ENCODE assay signal across 27 cellular contexts in the genomic region with DNA sequence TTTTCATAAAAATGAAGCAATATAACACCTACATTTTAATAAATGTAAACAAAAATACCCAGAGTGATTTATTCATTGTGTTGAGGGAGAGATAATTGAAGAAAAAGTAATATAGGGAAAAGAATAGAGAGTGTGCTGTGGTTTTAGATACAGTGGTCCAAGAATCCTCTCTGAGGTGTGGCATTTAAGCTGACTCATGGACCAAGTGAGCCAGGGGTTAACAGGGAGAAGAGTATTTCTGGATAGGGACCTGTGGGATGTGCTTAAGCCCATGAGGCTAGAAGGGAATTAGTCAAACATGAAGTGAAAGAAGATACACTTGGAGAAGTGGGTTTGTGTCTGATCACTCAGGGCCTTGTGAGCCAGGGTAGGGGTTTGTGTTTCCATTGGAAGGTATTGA.
"Had no signal": no experiment of that assay in that cellular context is flagged by ENCODE, and none has a peak within 500 bp of the region (broad histone marks: within the 10 kb centered on the region; RNA-seq: fewer than 3 reads in every experiment).

No MANE protein-coding gene starts in this region.

- H3K9me3 Mint-ChIP-seq: memory B cell; stimulated activated memory B cell treated with anti-CD40 and anti-IgM and Interleukin-4, amounts not matched to agents 10 μg/mL and 1 μg/mL and 100 μg/mL, for 72 hours had no signal

- H3K27me3 ChIP-seq: esophagus squamous epithelium, sigmoid colon, tibial nerve, upper lobe of left lung, uterus had no signal

- ATAC-seq: left lobe of liver; mucosa of descending colon; natural killer cell treated with Interleukin-12 subunit alpha and Interleukin-12 subunit beta and Interleukin-15 and Interleukin-18, amount 100 ng/mL, for 72 hours; psoas muscle; right cardiac atrium; stimulated activated memory B cell treated with anti-CD40 and anti-IgM and Interleukin-4, amounts not matched to agents 10 μg/mL and 1 μg/mL and 100 μg/mL, for 72 hours; stimulated activated naive CD8-positive, alpha-beta T cell treated with anti-CD3 and anti-CD28 coated beads, Interleukin-15, Interleukin-2, amounts not matched to agents 100 U/mL and 50 U/mL, for 24 hours had no signal

- H3K4me3 Mint-ChIP-seq: memory B cell; mesothelial cell of epicardium; naive B cell; natural killer cell treated with Interleukin-12 subunit alpha and Interleukin-12 subunit beta and Interleukin-15 and Interleukin-18, amount 100 ng/mL, for 72 hours; stimulated activated memory B cell treated with anti-CD40 and anti-IgM and Interleukin-4, amounts not matched to agents 10 μg/mL and 1 μg/mL and 100 μg/mL, for 72 hours had no signal

- H3K27ac ChIP-seq: coronary artery, esophagus squamous epithelium, psoas muscle, sigmoid colon, thoracic aorta, tibial nerve, upper lobe of left lung, uterus had no signal

- H3K9me3 ChIP-seq: esophagus squamous epithelium, mucosa of descending colon, psoas muscle, sigmoid colon, thoracic aorta, tibial nerve, upper lobe of left lung, uterus had no signal

- H3K36me3 ChIP-seq: esophagus squamous epithelium, sigmoid colon, thoracic aorta, tibial nerve, upper lobe of left lung, uterus had no signal

- DNase-seq: dermis blood vessel endothelial cell; effector memory CD4-positive, alpha-beta T cell; erythroblast; esophagus squamous epithelium; foreskin melanocyte; kidney; mucosa of descending colon; naive B cell; nucleus accumbens; posterior cingulate gyrus; psoas muscle; right cardiac atrium; sigmoid colon; stimulated activated CD4-positive, alpha-beta T cell treated with anti-CD3 and anti-CD28 coated beads, Interleukin-2, amount 100 ng/mL, for 24 hours; stimulated activated CD4-positive, alpha-beta T cell treated with anti-CD3 and anti-CD28 coated beads, Interleukin-4, amount 100 ng/mL, for 24 hours; stimulated activated naive CD8-positive, alpha-beta T cell treated with anti-CD3 and anti-CD28 coated beads, Interleukin-15, Interleukin-2, amounts not matched to agents 100 U/mL and 50 U/mL, for 24 hours; upper lobe of left lung; uterus had no signal

- H3K36me3 Mint-ChIP-seq: memory B cell; mesothelial cell of epicardium; naive B cell; natural killer cell treated with Interleukin-12 subunit alpha and Interleukin-12 subunit beta and Interleukin-15 and Interleukin-18, amount 100 ng/mL, for 72 hours; stimulated activated memory B cell treated with anti-CD40 and anti-IgM and Interleukin-4, amounts not matched to agents 10 μg/mL and 1 μg/mL and 100 μg/mL, for 72 hours had no signal

- H3K27me3 Mint-ChIP-seq: memory B cell; naive B cell; natural killer cell treated with Interleukin-12 subunit alpha and Interleukin-12 subunit beta and Interleukin-15 and Interleukin-18, amount 100 ng/mL, for 72 hours; stimulated activated memory B cell treated with anti-CD40 and anti-IgM and Interleukin-4, amounts not matched to agents 10 μg/mL and 1 μg/mL and 100 μg/mL, for 72 hours had no signal

- H3K4me3 ChIP-seq: coronary artery, esophagus squamous epithelium, lung, mucosa of descending colon, psoas muscle, sigmoid colon, thoracic aorta, tibial nerve, upper lobe of left lung, uterus had no signal

- H3K4me1 Mint-ChIP-seq: memory B cell; naive B cell; stimulated activated memory B cell treated with anti-CD40 and anti-IgM and Interleukin-4, amounts not matched to agents 10 μg/mL and 1 μg/mL and 100 μg/mL, for 72 hours had no signal

- H3K27ac Mint-ChIP-seq: memory B cell; mesothelial cell of epicardium; naive B cell; natural killer cell treated with Interleukin-12 subunit alpha and Interleukin-12 subunit beta and Interleukin-15 and Interleukin-18, amount 100 ng/mL, for 72 hours; stimulated activated memory B cell treated with anti-CD40 and anti-IgM and Interleukin-4, amounts not matched to agents 10 μg/mL and 1 μg/mL and 100 μg/mL, for 72 hours had no signal
